In genomic region chr16:813204-813915, GRCh38 we compare ENCODE assay signal across 8 cellular contexts. TPM values are rescaled to one million over a fixed set of nuclear protein-coding genes. Genes with fewer than 3 reads are reported as not detected.
DNase-seq lines count a peak whose midpoint lies in the region; ATAC-seq, FAIRE-seq and TF ChIP-seq lines count a peak whose summit lies in the region.

No MANE protein-coding gene starts in this region.

- TF ChIP-seq CTCF in WERI-Rb-1 (IDR thresholded peaks at IDR 0.05; ENCODE audit: low read depth, low read length) (peak; percentile 87), bronchial epithelial cell (IDR thresholded peaks at IDR 0.05; ENCODE audit: insufficient read depth, low read length, severe bottlenecking) (peak; percentile 48)

- H3K27me3 ChIP-seq in WERI-Rb-1 (ENCODE audit: insufficient read depth, low read depth, severe bottlenecking) (peaks cover 6% of the 10 kb centered on the region), bronchial epithelial cell (ENCODE audit: control insufficient read depth, insufficient read depth, low read length) (peaks cover 3% of the 10 kb centered on the region)

- ATAC-seq in left lobe of liver (peak; percentile 54), HG02763 (IDR thresholded peaks at IDR 0.05; ENCODE audit: unreplicated experiment) (no peak)

- no peak overlapping the region; the same call in 1 of the 2 replicates for H3K27ac ChIP-seq in WERI-Rb-1

- no peak for FAIRE-seq in bronchial epithelial cell (lab: Jason Lieb, UNC)

- peak overlapping the region; percentile 18 for H3K4me3 ChIP-seq in WERI-Rb-1 (ENCODE audit: low read depth, low read length)
- no peak overlapping the region for H3K4me3 ChIP-seq in bronchial epithelial cell (ENCODE audit: low read depth, low read length)

- H3K9me3 ChIP-seq in WERI-Rb-1 (ENCODE audit: severe bottlenecking) = no peaks in the 10 kb centered on the region

- H3K36me3 ChIP-seq in WERI-Rb-1 (no peaks in the 10 kb centered on the region), bronchial epithelial cell (ENCODE audit: control insufficient read depth, insufficient read depth, low read length) (no peaks in the 10 kb centered on the region)

- peak; percentile 32 for DNase-seq in NCI-H2171 (lab: John Stamatoyannopoulos, UW)
- DNase-seq in NCI-H2171 treated with DMSO at 0.1 percent for 48 hours (lab: John Stamatoyannopoulos, UW) = no peak
- DNase-seq in WERI-Rb-1 = peak; percentile 75
- no peak for DNase-seq in bronchial epithelial cell (ENCODE audit: low read depth)
- no peak for DNase-seq in left lobe of liver (ENCODE audit: low spot score)
- DNase-seq in stimulated activated CD8-positive, alpha-beta memory T cell treated with anti-CD3 and anti-CD28 coated beads, Interleukin-15, amount 100 ng/mL, for 1 hour (ENCODE audit: low read depth) = peak; percentile 26
- no peak for DNase-seq in HT-29 (ENCODE audit: low spot score)

RNA-seq across cellular contexts. Expression of gene GNG13, which starts 12.8 kb away (rescaled TPM):
- total RNA-seq in bronchial epithelial cell (not detected in 2 replicates), left lobe of liver (not detected)
- total RNA-seq in HT-29 (2014; rRNA removed; shearing (Covaris generic)) = not detected in 2 replicates

RNA-seq across cellular contexts. Expression of gene CHTF18, which starts 24.9 kb away (rescaled TPM):
- 1.6 and 2.8 TPM in 2 replicates for total RNA-seq in bronchial epithelial cell
- total RNA-seq in left lobe of liver = 6.4 TPM
- 121 and 145 TPM in 2 replicates for total RNA-seq in HT-29 (2014; rRNA removed; shearing (Covaris generic))

RNA-seq across cellular contexts. Expression of gene RPUSD1, which starts 25.2 kb away (rescaled TPM):
- 20.9 and 27.4 TPM in 2 replicates for total RNA-seq in bronchial epithelial cell
- total RNA-seq in left lobe of liver = 9.0 TPM
- total RNA-seq in HT-29 (2014; rRNA removed; shearing (Covaris generic)) = 147 and 148 TPM in 2 replicates

RNA-seq across cellular contexts. Expression of gene MSLN, which starts 52.8 kb away (rescaled TPM):
- total RNA-seq in bronchial epithelial cell (2.6 and 4.5 TPM in 2 replicates), left lobe of liver (0.08 TPM)
- total RNA-seq in HT-29 (2014; rRNA removed; shearing (Covaris generic)) = 3.9 and 8.3 TPM in 2 replicates

Comparison
In these comparisons a context has a peak if more than half of its experiments do, and no peak if none do; other contexts are left out.
1. DNase-seq: peak in NCI-H2171 (single experiment), WERI-Rb-1 (single experiment) and stimulated activated CD8-positive, alpha-beta memory T cell treated with anti-CD3 and anti-CD28 coated beads, Interleukin-15, amount 100 ng/mL, for 1 hour (single experiment); none in NCI-H2171 treated with DMSO at 0.1 percent for 48 hours (single experiment), bronchial epithelial cell (single experiment), left lobe of liver (single experiment) and HT-29 (single experiment).
2. RNA of gene CHTF18, which starts 24.9 kb away (total RNA-seq): 121 to 145 TPM in HT-29; 6.4 TPM in left lobe of liver (single experiment) and 1.6 to 2.8 TPM in bronchial epithelial cell; every median in the first group is over 10 times any median in the second.